1 cellular context compared by ENCODE assay signal in the genomic region with DNA sequence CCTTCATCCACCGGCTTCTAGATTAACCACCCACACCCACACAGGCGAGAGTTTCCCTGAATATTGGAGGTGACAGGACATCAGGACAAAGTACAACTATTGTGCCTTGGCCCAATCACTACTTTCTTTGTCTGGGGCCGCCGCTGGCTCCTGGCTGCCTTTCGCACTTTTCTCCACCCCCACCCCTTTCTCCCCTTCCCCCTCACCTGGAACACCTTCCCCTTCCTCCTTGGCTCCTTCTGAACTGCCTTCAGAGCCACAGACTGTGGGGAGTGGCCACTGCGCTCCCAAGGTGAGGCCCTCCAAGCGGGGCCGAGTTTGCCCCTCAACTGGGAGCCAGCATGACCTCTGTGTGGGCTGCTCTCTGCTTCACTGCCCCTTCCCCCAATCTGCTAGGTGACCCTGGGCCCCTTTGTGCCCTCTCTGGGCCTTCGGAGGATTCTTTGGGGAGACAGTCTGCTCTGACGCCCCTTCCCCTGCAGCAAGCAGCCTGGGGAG.
TF ChIP-seq lines count a peak whose summit lies in the region.

No MANE protein-coding gene starts in this region.

TF ChIP-seq in IMR-90, 13 proteins besides CTCF, POLR2A, EP300 and RAD21:
- TF ChIP-seq RFX5 (IDR thresholded peaks at IDR 0.05; ENCODE audit: low read depth, low read length) (no peak), BHLHE40 (IDR thresholded peaks at IDR 0.05; ENCODE audit: low read depth, low read length) (no peak), CHD1 (IDR thresholded peaks at IDR 0.05; ENCODE audit: low read depth, low read length) (no peak), RCOR1 (IDR thresholded peaks at IDR 0.05; ENCODE audit: insufficient replicate concordance, low read length) (no peak), FOS (IDR thresholded peaks at IDR 0.05; ENCODE audit: low read depth, low read length) (no peak), NFE2L2 (IDR thresholded peaks at IDR 0.05; ENCODE audit: low read depth, low read length) (no peak), SMC3 (IDR thresholded peaks at IDR 0.05; ENCODE audit: low read depth, low read length) (no peak), MAZ (IDR thresholded peaks at IDR 0.05; ENCODE audit: borderline replicate concordance, low read depth, low read length) (no peak), CEBPB (IDR thresholded peaks at IDR 0.05; ENCODE audit: low read depth, low read length) (no peak), MXI1 (IDR thresholded peaks at IDR 0.05; ENCODE audit: borderline replicate concordance, low read depth, low read length) (no peak)
- TF ChIP-seq, protein P1, sequence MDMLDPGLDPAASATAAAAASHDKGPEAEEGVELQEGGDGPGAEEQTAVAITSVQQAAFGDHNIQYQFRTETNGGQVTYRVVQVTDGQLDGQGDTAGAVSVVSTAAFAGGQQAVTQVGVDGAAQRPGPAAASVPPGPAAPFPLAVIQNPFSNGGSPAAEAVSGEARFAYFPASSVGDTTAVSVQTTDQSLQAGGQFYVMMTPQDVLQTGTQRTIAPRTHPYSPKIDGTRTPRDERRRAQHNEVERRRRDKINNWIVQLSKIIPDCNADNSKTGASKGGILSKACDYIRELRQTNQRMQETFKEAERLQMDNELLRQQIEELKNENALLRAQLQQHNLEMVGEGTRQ (IDR thresholded peaks at IDR 0.05; ENCODE audit: low read depth, low read length) = no peak
TF ChIP-seq in IMR-90: peak in this region for 0.
